In the genomic region with DNA sequence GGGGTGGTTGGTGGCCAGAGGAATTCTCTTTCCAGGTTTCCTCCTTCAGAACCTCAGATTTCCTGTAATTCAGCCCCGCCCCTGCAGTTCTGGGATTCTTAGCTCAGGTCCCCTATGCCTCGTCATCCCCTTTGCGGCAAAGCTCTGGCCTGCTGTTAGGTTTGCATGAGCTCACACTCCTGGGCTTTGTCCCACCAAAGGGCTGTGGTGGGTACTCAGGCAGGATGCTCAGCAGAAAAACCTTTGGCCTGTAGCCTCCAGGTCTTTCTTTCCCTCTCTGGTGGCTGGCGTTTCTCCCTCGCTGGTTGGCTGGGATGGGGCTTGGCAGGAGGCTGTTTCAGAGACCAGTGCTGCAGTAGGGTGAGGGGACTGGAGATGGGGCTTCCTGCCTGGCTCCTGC, we compare ENCODE assay signal across 2 cellular contexts.
TF ChIP-seq lines count a peak whose summit lies in the region.

No MANE protein-coding gene starts in this region.

TF ChIP-seq in GM23338, 12 proteins besides CTCF, POLR2A, EP300 and RAD21 (continued from another document):
- TF ChIP-seq EZH2 (IDR thresholded peaks at IDR 0.05; ENCODE audit: low read depth, unreplicated experiment), result no peak
- TF ChIP-seq ZNF114 (CRISPR knock-in tag; IDR thresholded peaks at IDR 0.05), result no peak
- TF ChIP-seq EZH2phosphoT487 (IDR thresholded peaks at IDR 0.05; ENCODE audit: unreplicated experiment), result no peak
- TF ChIP-seq STAT1 (IDR thresholded peaks at IDR 0.05; ENCODE audit: unreplicated experiment), result no peak
- TF ChIP-seq, protein P1, sequence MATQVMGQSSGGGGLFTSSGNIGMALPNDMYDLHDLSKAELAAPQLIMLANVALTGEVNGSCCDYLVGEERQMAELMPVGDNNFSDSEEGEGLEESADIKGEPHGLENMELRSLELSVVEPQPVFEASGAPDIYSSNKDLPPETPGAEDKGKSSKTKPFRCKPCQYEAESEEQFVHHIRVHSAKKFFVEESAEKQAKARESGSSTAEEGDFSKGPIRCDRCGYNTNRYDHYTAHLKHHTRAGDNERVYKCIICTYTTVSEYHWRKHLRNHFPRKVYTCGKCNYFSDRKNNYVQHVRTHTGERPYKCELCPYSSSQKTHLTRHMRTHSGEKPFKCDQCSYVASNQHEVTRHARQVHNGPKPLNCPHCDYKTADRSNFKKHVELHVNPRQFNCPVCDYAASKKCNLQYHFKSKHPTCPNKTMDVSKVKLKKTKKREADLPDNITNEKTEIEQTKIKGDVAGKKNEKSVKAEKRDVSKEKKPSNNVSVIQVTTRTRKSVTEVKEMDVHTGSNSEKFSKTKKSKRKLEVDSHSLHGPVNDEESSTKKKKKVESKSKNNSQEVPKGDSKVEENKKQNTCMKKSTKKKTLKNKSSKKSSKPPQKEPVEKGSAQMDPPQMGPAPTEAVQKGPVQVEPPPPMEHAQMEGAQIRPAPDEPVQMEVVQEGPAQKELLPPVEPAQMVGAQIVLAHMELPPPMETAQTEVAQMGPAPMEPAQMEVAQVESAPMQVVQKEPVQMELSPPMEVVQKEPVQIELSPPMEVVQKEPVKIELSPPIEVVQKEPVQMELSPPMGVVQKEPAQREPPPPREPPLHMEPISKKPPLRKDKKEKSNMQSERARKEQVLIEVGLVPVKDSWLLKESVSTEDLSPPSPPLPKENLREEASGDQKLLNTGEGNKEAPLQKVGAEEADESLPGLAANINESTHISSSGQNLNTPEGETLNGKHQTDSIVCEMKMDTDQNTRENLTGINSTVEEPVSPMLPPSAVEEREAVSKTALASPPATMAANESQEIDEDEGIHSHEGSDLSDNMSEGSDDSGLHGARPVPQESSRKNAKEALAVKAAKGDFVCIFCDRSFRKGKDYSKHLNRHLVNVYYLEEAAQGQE (IDR thresholded peaks at IDR 0.05; ENCODE audit: unreplicated experiment), result no peak
- no peak for TF ChIP-seq JUNB (IDR thresholded peaks at IDR 0.05; ENCODE audit: unreplicated experiment)
- TF ChIP-seq, protein P2, sequence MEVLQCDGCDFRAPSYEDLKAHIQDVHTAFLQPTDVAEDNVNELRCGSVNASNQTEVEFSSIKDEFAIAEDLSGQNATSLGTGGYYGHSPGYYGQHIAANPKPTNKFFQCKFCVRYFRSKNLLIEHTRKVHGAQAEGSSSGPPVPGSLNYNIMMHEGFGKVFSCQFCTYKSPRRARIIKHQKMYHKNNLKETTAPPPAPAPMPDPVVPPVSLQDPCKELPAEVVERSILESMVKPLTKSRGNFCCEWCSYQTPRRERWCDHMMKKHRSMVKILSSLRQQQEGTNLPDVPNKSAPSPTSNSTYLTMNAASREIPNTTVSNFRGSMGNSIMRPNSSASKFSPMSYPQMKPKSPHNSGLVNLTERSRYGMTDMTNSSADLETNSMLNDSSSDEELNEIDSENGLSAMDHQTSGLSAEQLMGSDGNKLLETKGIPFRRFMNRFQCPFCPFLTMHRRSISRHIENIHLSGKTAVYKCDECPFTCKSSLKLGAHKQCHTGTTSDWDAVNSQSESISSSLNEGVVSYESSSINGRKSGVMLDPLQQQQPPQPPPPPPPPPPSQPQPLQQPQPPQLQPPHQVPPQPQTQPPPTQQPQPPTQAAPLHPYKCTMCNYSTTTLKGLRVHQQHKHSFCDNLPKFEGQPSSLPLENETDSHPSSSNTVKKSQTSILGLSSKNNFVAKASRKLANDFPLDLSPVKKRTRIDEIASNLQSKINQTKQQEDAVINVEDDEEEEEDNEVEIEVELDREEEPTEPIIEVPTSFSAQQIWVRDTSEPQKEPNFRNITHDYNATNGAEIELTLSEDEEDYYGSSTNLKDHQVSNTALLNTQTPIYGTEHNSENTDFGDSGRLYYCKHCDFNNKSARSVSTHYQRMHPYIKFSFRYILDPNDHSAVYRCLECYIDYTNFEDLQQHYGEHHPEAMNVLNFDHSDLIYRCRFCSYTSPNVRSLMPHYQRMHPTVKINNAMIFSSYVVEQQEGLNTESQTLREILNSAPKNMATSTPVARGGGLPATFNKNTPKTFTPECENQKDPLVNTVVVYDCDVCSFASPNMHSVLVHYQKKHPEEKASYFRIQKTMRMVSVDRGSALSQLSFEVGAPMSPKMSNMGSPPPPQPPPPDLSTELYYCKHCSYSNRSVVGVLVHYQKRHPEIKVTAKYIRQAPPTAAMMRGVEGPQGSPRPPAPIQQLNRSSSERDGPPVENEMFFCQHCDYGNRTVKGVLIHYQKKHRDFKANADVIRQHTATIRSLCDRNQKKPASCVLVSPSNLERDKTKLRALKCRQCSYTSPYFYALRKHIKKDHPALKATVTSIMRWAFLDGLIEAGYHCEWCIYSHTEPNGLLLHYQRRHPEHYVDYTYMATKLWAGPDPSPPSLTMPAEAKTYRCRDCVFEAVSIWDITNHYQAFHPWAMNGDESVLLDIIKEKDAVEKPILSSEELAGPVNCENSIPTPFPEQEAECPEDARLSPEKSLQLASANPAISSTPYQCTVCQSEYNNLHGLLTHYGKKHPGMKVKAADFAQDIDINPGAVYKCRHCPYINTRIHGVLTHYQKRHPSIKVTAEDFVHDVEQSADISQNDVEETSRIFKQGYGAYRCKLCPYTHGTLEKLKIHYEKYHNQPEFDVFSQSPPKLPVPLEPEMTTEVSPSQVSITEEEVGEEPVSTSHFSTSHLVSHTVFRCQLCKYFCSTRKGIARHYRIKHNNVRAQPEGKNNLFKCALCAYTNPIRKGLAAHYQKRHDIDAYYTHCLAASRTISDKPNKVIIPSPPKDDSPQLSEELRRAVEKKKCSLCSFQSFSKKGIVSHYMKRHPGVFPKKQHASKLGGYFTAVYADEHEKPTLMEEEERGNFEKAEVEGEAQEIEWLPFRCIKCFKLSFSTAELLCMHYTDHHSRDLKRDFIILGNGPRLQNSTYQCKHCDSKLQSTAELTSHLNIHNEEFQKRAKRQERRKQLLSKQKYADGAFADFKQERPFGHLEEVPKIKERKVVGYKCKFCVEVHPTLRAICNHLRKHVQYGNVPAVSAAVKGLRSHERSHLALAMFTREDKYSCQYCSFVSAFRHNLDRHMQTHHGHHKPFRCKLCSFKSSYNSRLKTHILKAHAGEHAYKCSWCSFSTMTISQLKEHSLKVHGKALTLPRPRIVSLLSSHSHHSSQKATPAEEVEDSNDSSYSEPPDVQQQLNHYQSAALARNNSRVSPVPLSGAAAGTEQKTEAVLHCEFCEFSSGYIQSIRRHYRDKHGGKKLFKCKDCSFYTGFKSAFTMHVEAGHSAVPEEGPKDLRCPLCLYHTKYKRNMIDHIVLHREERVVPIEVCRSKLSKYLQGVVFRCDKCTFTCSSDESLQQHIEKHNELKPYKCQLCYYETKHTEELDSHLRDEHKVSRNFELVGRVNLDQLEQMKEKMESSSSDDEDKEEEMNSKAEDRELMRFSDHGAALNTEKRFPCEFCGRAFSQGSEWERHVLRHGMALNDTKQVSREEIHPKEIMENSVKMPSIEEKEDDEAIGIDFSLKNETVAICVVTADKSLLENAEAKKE (CRISPR knock-in tag; IDR thresholded peaks at IDR 0.05), result no peak
- TF ChIP-seq ZNF331 (CRISPR knock-in tag; IDR thresholded peaks at IDR 0.05; ENCODE audit: low read depth), result no peak

TF ChIP-seq in SK-N-SH treated with all-trans-retinoic acid at 6 μM for 48 hours, 23 proteins besides CTCF, POLR2A, EP300 and RAD21 (continued from another document):
- no peak for TF ChIP-seq BACH2 (CRISPR knock-in tag; IDR thresholded peaks at IDR 0.05; ENCODE audit: borderline replicate concordance)
TF ChIP-seq in SK-N-SH treated with all-trans-retinoic acid at 6 μM for 48 hours: peak in this region for 0.
